In genomic region chr10:130497056-130498010, GRCh38 we compare ENCODE assay signal across 12 cellular contexts.
A peak's percentile ranks its signal among the peaks of the same experiment; 100 is the strongest.
DNase-seq lines count a peak whose midpoint lies in the region; ATAC-seq and TF ChIP-seq lines count a peak whose summit lies in the region.
"Had no signal": no experiment of that assay in that cellular context is flagged by ENCODE, and none has a peak within 500 bp of the region (broad histone marks: within the 10 kb centered on the region; RNA-seq: fewer than 3 reads in every experiment).

No MANE protein-coding gene starts in this region.

- H3K4ac ChIP-seq in neuronal stem cell (ENCODE audit: low read length), result no peak overlapping the region

- H3K4me3 ChIP-seq in neuronal stem cell (ENCODE audit: low read length in 2 of 2) (no peak overlapping the region), spleen (no peak overlapping the region)

- no peak overlapping the region for H2AFZ ChIP-seq in neuronal stem cell (ENCODE audit: low read length)

- H3K36me3 ChIP-seq in neuronal stem cell (replicated peaks in 1 of 2; ENCODE audit: control insufficient read depth in 2 of 2, insufficient read depth in 2 of 2, low read length in 2 of 2) (no peaks in the 10 kb centered on the region), spleen (no peaks in the 10 kb centered on the region)

- H2BK12ac ChIP-seq in neuronal stem cell (ENCODE audit: low read length), result no peak overlapping the region

- H3K4me2 ChIP-seq in neuronal stem cell (ENCODE audit: insufficient read depth, low read length, poor library complexity, severe bottlenecking), result no peak overlapping the region

- no peaks in the 10 kb centered on the region for H3K79me1 ChIP-seq in neuronal stem cell (ENCODE audit: low read depth, low read length)

- peak overlapping the region; percentile 63 for H2AK5ac ChIP-seq in neuronal stem cell (ENCODE audit: low read depth, low read length)

- no peak overlapping the region for H2BK120ac ChIP-seq in neuronal stem cell (ENCODE audit: low read depth, low read length)

- ATAC-seq in Right ventricle myocardium superior (ENCODE audit: poor library complexity) (no peak), GM21515 (IDR thresholded peaks at IDR 0.05; ENCODE audit: unreplicated experiment) (no peak)

- H3K9ac ChIP-seq in neuronal stem cell (ENCODE audit: low read depth, low read length, poor library complexity), result no peak overlapping the region

- H2BK5ac ChIP-seq in neuronal stem cell (ENCODE audit: low read length), result no peak overlapping the region

- H3K9me3 ChIP-seq in neuronal stem cell (replicated peaks in 1 of 2; ENCODE audit: control insufficient read depth in 2 of 2, insufficient read depth in 1 of 2, low read depth in 1 of 2, low read length in 2 of 2), result no peaks in the 10 kb centered on the region
- H3K9me3 ChIP-seq in spleen, result peaks cover 0 to 5% (median 0%) of the 10 kb centered on the region in 8 donors

- H3K14ac ChIP-seq in neuronal stem cell (ENCODE audit: low read length), result peak overlapping the region; percentile 75

- H3K4me1 ChIP-seq in neuronal stem cell (ENCODE audit: control insufficient read depth in 2 of 2, insufficient read depth in 1 of 2, low read depth in 1 of 2, low read length in 2 of 2), result no peaks in the 10 kb centered on the region
- no peaks in the 10 kb centered on the region for H3K4me1 ChIP-seq in spleen

- TF ChIP-seq POLR2A in spleen (IDR thresholded peaks at IDR 0.05), result no peak

- peak; percentile 63 for DNase-seq in cardiac septum (ENCODE audit: low spot score)
- no peak for DNase-seq in Right ventricle myocardium superior
- peak; percentile 40 for DNase-seq in islet precursor cell
- DNase-seq in neuronal stem cell (ENCODE audit: low spot score), result no peak
- DNase-seq in spleen, result peak; percentile 42
- no peak for DNase-seq in SKM-1 treated with dmso at 0.1 percent for 144 hours (lab: John Stamatoyannopoulos, UW; ENCODE audit: unreplicated experiment)
- DNase-seq: CD4-positive, alpha-beta memory T cell; DMS79; HCEC 1CT; HFFc6 had no signal

- intact Hi-C loops in cardiac septum (cut with DNase I), result no loop called here
- intact Hi-C loops in Right ventricle myocardium superior (cut with DNase I), result no loop called here
- intact Hi-C loops in spleen (cut with DNase I; ENCODE audit: low total_unique reads), result no loop called here

- no peaks in the 10 kb centered on the region for H3K27me3 ChIP-seq in neuronal stem cell (ENCODE audit: control insufficient read depth in 3 of 3, insufficient read depth in 3 of 3, low read depth in 1 of 3, low read length in 3 of 3)
- H3K27me3 ChIP-seq in spleen (replicated peaks in 1 of 7), result no peaks in the 10 kb centered on the region

- peak overlapping the region; percentile 14 for H3K23ac ChIP-seq in neuronal stem cell (ENCODE audit: low read depth, low read length, poor library complexity)

- no peak overlapping the region for H4K8ac ChIP-seq in neuronal stem cell (ENCODE audit: low read depth, low read length)

- no peak for TF ChIP-seq CTCF in spleen (IDR thresholded peaks at IDR 0.05 in 8 of 11, conservative IDR thresholded peaks at IDR 0.05 in 3 of 11)

- no peak overlapping the region for H3K18ac ChIP-seq in neuronal stem cell (ENCODE audit: low read length)

- H4K91ac ChIP-seq in neuronal stem cell (ENCODE audit: low read depth, low read length, poor library complexity), result no peak overlapping the region

- WGBS in neuronal stem cell (ENCODE audit: extremely low coverage in 2 of 2, insufficient read length in 2 of 2, insufficient replicate concordance in 1 of 2), 2 donors, result no CpG with 5 or more reads among the region's 21 CpGs
- 82 to 87% (median 84%) methylated on average over 21 of the region's 21 CpGs for WGBS in spleen, 5 donors

- no peak overlapping the region for H2BK15ac ChIP-seq in neuronal stem cell (ENCODE audit: low read length)

- no peak overlapping the region for H3K27ac ChIP-seq in neuronal stem cell (replicated peaks; ENCODE audit: low read length)
- H3K27ac ChIP-seq in spleen, result no peak overlapping the region
- H3K27ac ChIP-seq: C4-2B had no signal

Comparison
In these comparisons a context has a peak if more than half of its experiments do, and no peak if none do; other contexts are left out.
1. DNase-seq: peak in cardiac septum (single experiment), islet precursor cell (single experiment) and spleen (single experiment); none in Right ventricle myocardium superior (single experiment), neuronal stem cell (single experiment) and SKM-1 treated with dmso at 0.1 percent for 144 hours (single experiment).